In genomic region chr1:117324357-117324756, GRCh38 we compare ENCODE assay signal across 32 cellular contexts. TPM values are rescaled to one million over a fixed set of nuclear protein-coding genes. Genes with fewer than 3 reads are reported as not detected.
DNase-seq lines count a peak whose midpoint lies in the region; ATAC-seq, FAIRE-seq and TF ChIP-seq lines count a peak whose summit lies in the region.
"Had no signal": no experiment of that assay in that cellular context is flagged by ENCODE, and none has a peak within 500 bp of the region (broad histone marks: within the 10 kb centered on the region; RNA-seq: fewer than 3 reads in every experiment).

No MANE protein-coding gene starts in this region.

- H3K27me3 ChIP-seq in HepG2 (ENCODE audit: control insufficient read depth in 1 of 2, insufficient read depth in 2 of 2, low read length in 2 of 2), result peaks cover 0 to 1% of the 10 kb centered on the region in 2 experiments; a peak in 2 of 5 replicates
- no peaks in the 10 kb centered on the region for H3K27me3 ChIP-seq in right lobe of liver
- H3K27me3 ChIP-seq in hepatocyte, result no peaks in the 10 kb centered on the region
- no peaks in the 10 kb centered on the region for H3K27me3 ChIP-seq in small intestine (ENCODE audit: control insufficient read depth in 2 of 2, insufficient read depth in 2 of 2, low read length in 2 of 2)
- H3K27me3 ChIP-seq: BE2C; BLaER1; BLaER1 treated with 17β-estradiol and CSF1 and Interleukin-3, amounts not matched to agents 10 nM and 100 nM had no signal

- in situ Hi-C loops in HepG2 (cut with HindIII; ENCODE audit: extremely low pct_ligation_motif_present, low pct_unique_long_range_greater_than_20kb), result no loop called here

- no peak overlapping the region for H2AFZ ChIP-seq in HepG2 (ENCODE audit: low read length)
- H2AFZ ChIP-seq in hepatocyte, result no peak overlapping the region

- CTCF ChIA-PET in HepG2 (lab: Yijun Ruan, JAX; ENCODE audit: low intra/inter-chr PET ratio, low total read pairs), result no interaction called here

- no peaks in the 10 kb centered on the region for H3K9me2 ChIP-seq in hepatocyte (replicated peaks; ENCODE audit: insufficient read depth)

- H3K27ac ChIP-seq in HepG2 (ENCODE audit: extremely low read length, insufficient read depth, low read length) (no peak overlapping the region), right lobe of liver (no peak overlapping the region), hepatocyte (no peak overlapping the region), small intestine (ENCODE audit: low read depth in 1 of 2, low read length in 1 of 2) (no peak overlapping the region)
- H3K27ac ChIP-seq: 22Rv1; A549; BLaER1; BLaER1 treated with 17β-estradiol and CSF1 and Interleukin-3, amounts not matched to agents 10 nM and 100 nM; C4-2B had no signal

- TF ChIP-seq RAD21 in HepG2 (CRISPR knock-in tag; IDR thresholded peaks at IDR 0.05), result no peak

- WGBS in HepG2 (ENCODE audit: low lambda C conversion rate), result 0% methylated on average over 3 of the region's 3 CpGs
- WGBS in right lobe of liver (ENCODE audit: insufficient coverage, low coverage, low lambda C conversion rate, missing lambda C conversion rate), result 7% methylated on average over 3 of the region's 3 CpGs
- 43% methylated on average over 3 of the region's 3 CpGs for WGBS in hepatocyte (ENCODE audit: low lambda C conversion rate, missing lambda C conversion rate)
- WGBS in small intestine, 3 donors, result 12 to 49% (median 36%) methylated on average over 3 of the region's 3 CpGs

- H3K79me2 ChIP-seq in HepG2 (ENCODE audit: insufficient read depth, low read length) (no peaks in the 10 kb centered on the region), hepatocyte (no peaks in the 10 kb centered on the region)

- H4K20me1 ChIP-seq in HepG2 (ENCODE audit: insufficient read depth, low read length) (no peaks in the 10 kb centered on the region), hepatocyte (ENCODE audit: insufficient read depth, poor library complexity, severe bottlenecking) (no peaks in the 10 kb centered on the region)
- H4K20me1 ChIP-seq: BLaER1; BLaER1 treated with 17β-estradiol and CSF1 and Interleukin-3, amounts not matched to agents 10 nM and 100 nM had no signal

- H3K4me1 ChIP-seq in HepG2 (ENCODE audit: insufficient read depth, low read length) (no peaks in the 10 kb centered on the region), right lobe of liver (no peaks in the 10 kb centered on the region), hepatocyte (ENCODE audit: insufficient read depth) (peaks cover 20% of the 10 kb centered on the region), small intestine (ENCODE audit: control insufficient read depth in 2 of 2, insufficient read depth in 1 of 2, low read depth in 1 of 2, low read length in 1 of 2) (no peaks in the 10 kb centered on the region)
- H3K4me1 ChIP-seq: A549; BLaER1; BLaER1 treated with 17β-estradiol and CSF1 and Interleukin-3, amounts not matched to agents 10 nM and 100 nM had no signal

- POLR2A ChIA-PET in HepG2 (lab: Yijun Ruan, JAX), result no interaction called here

- H3K4me2 ChIP-seq in HepG2 (ENCODE audit: low read depth, low read length) (no peak overlapping the region), hepatocyte (peak overlapping the region; percentile 32)
- H3K4me2 ChIP-seq: A549; BLaER1; BLaER1 treated with 17β-estradiol and CSF1 and Interleukin-3, amounts not matched to agents 10 nM and 100 nM had no signal

- H3K9me3 ChIP-seq in HepG2 (ENCODE audit: low read length) (no peaks in the 10 kb centered on the region), right lobe of liver (no peaks in the 10 kb centered on the region), hepatocyte (ENCODE audit: low read depth) (no peaks in the 10 kb centered on the region), small intestine (ENCODE audit: control insufficient read depth, low read depth) (no peaks in the 10 kb centered on the region)
- H3K9me3 ChIP-seq: A549; BE2C; BLaER1; BLaER1 treated with 17β-estradiol and CSF1 and Interleukin-3, amounts not matched to agents 10 nM and 100 nM had no signal

- TF ChIP-seq POLR2A in HepG2 (IDR thresholded peaks at IDR 0.05; ENCODE audit: insufficient read depth in 1 of 2, low read depth in 2 of 2, low read length in 2 of 2) (no peak), right lobe of liver (IDR thresholded peaks at IDR 0.05) (no peak)

- BruUV-seq in HepG2 (replicated peaks; lab: Mats Ljungman, UMichigan), result no TSS peak

- no peaks in the 10 kb centered on the region for H3K36me3 ChIP-seq in HepG2 (replicated peaks in 1 of 2; ENCODE audit: control insufficient read depth in 1 of 2, insufficient read depth in 2 of 2, low read length in 2 of 2)
- no peaks in the 10 kb centered on the region for H3K36me3 ChIP-seq in right lobe of liver
- H3K36me3 ChIP-seq in hepatocyte (replicated peaks; ENCODE audit: insufficient read depth, low read depth), result no peaks in the 10 kb centered on the region
- no peaks in the 10 kb centered on the region for H3K36me3 ChIP-seq in small intestine (ENCODE audit: control insufficient read depth in 2 of 2, insufficient read depth in 2 of 2, low read length in 2 of 2)
- H3K36me3 ChIP-seq: BE2C; BLaER1; BLaER1 treated with 17β-estradiol and CSF1 and Interleukin-3, amounts not matched to agents 10 nM and 100 nM had no signal

- DNase-seq in HepG2 (ENCODE audit: low spot score) (no peak), right lobe of liver (no peak), hepatocyte (ENCODE audit: low spot score) (no peak), small intestine (peak; percentile 41), foreskin fibroblast (no peak)
- no peak for DNase-seq in stimulated activated CD4-positive, alpha-beta T cell treated with anti-CD3 and anti-CD28 coated beads, Interleukin-4, amount 100 ng/mL, for 24 hours
- DNase-seq: 8988T; ACHN; AML-193; BE2C; C1 segment of cervical spinal cord; Calu3; CD4-positive, alpha-beta memory T cell; CD4-positive, alpha-beta T cell; CD4-positive, CD25-positive, alpha-beta regulatory T cell; CD8-positive, alpha-beta memory T cell; CD8-positive, alpha-beta T cell; COR-L47; DMS 273 treated with DMSO at 0.1 percent for 48 hours; DMS153; DMS53; DMS79; DMS79 treated with DMSO at 0.1 percent for 48 hours; DND-41; EL had no signal

- ATAC-seq in HepG2 (peak; percentile 69), right lobe of liver (no peak)
- ATAC-seq: A549; CD8-positive, alpha-beta T cell had no signal

- no peak for FAIRE-seq in HepG2 (lab: Jason Lieb, UNC)
- FAIRE-seq in small intestine (lab: Jason Lieb, UNC), result no peak
- FAIRE-seq: A204.1, A549, D721Med had no signal

- H3K9ac ChIP-seq in HepG2 (ENCODE audit: insufficient read depth, low read depth, low read length), result no peak overlapping the region
- H3K9ac ChIP-seq: BLaER1; BLaER1 treated with 17β-estradiol and CSF1 and Interleukin-3, amounts not matched to agents 10 nM and 100 nM had no signal

- TF ChIP-seq CTCF in HepG2 (CRISPR knock-in tag; IDR thresholded peaks at IDR 0.05) (no peak), right lobe of liver (IDR thresholded peaks at IDR 0.05) (no peak), hepatocyte (IDR thresholded peaks at IDR 0.05; ENCODE audit: poor library complexity) (no peak), foreskin fibroblast (IDR thresholded peaks at IDR 0.05; ENCODE audit: low read depth, low read length) (no peak)

- TF ChIP-seq EP300 in HepG2 (IDR thresholded peaks at IDR 0.05; ENCODE audit: low read depth in 2 of 2, low read length in 2 of 2) (no peak), HepG2 (CRISPR knock-in tag; IDR thresholded peaks at IDR 0.05; ENCODE audit: borderline replicate concordance) (no peak)

- H3K4me3 ChIP-seq in HepG2 (replicated peaks in 1 of 3; ENCODE audit: insufficient read depth in 1 of 3, low read depth in 2 of 3, low read length in 3 of 3), result no peak overlapping the region
- no peak overlapping the region for H3K4me3 ChIP-seq in right lobe of liver
- no peak overlapping the region for H3K4me3 ChIP-seq in hepatocyte
- no peak overlapping the region for H3K4me3 ChIP-seq in small intestine (ENCODE audit: low read depth in 1 of 2, low read length in 2 of 2)
- no peak overlapping the region for H3K4me3 ChIP-seq in foreskin fibroblast (ENCODE audit: low read depth in 1 of 2, low read length in 2 of 2)
- H3K4me3 ChIP-seq: A549; BLaER1; BLaER1 treated with 17β-estradiol and CSF1 and Interleukin-3, amounts not matched to agents 10 nM and 100 nM had no signal

- intact Hi-C loops in HepG2 (cut with micrococcal nuclease; ENCODE audit: unreplicated experiment), result no loop called here
- intact Hi-C loops in right lobe of liver (cut with DNase I), result no loop called here

TF ChIP-seq in HepG2, 621 proteins besides CTCF, POLR2A, EP300 and RAD21 (continues in another document):
- no peak for TF ChIP-seq FOXP1 (IDR thresholded peaks at IDR 0.05)
- peak; percentile 52 for TF ChIP-seq FOXP1 (CRISPR knock-in tag; IDR thresholded peaks at IDR 0.05)

RNA-seq across cellular contexts. Expression of gene MAN1A2, which starts 42.9 kb away (rescaled TPM):
- 19.9 and 20.4 TPM in 2 replicates for total RNA-seq in HepG2 (2016; rRNA removed; fragmentation: Illumina TruSeq; extraction: Trizol)
- 70.9 and 83.5 TPM in 2 replicates for total RNA-seq in HepG2 (2016; cell fraction: cytosol; rRNA removed; fragmentation: Illumina TruSeq; extraction: Trizol; ENCODE audit: low read depth)
- total RNA-seq in HepG2 (2016; cell fraction: insoluble cytoplasmic fraction; rRNA removed; fragmentation: Illumina TruSeq; extraction: Trizol), result 20.4 and 21.4 TPM in 2 replicates
- 19.7 and 24.0 TPM in 2 replicates for total RNA-seq in HepG2 (2016; cell fraction: membrane; rRNA removed; fragmentation: Illumina TruSeq; extraction: Trizol)
- 29.0 and 31.6 TPM in 2 replicates for total RNA-seq in HepG2 (2016; cell fraction: nucleus; rRNA removed; fragmentation: Illumina TruSeq; extraction: Trizol)
- 5.9 and 8.0 TPM in 2 replicates for polyA plus RNA-seq in HepG2 (2011; rRNA removed)
- polyA plus RNA-seq in HepG2 (2011; cell fraction: cytosol; rRNA removed), result 4.1 and 7.5 TPM in 2 replicates
- polyA plus RNA-seq in HepG2 (2011; cell fraction: nucleus; rRNA removed), result 4.1 and 5.5 TPM in 2 replicates
- polyA plus RNA-seq in HepG2 (2012), result 10.6 and 11.8 TPM in 2 replicates
- polyA plus RNA-seq in HepG2 (2016; cell fraction: cytosol; fragmentation: Illumina TruSeq; extraction: Trizol; ENCODE audit: low read depth), result 0.53 and 0.55 TPM in 2 replicates
- polyA plus RNA-seq in HepG2 (2016; cell fraction: insoluble cytoplasmic fraction; fragmentation: Illumina TruSeq; extraction: Trizol; ENCODE audit: low read depth), result 9.5 and 11.9 TPM in 2 replicates
- polyA plus RNA-seq in HepG2 (2016; cell fraction: membrane; fragmentation: Illumina TruSeq; extraction: Trizol; ENCODE audit: low read depth), result 2.1 and 2.2 TPM in 2 replicates
- polyA plus RNA-seq in HepG2 (2016; cell fraction: nucleus; fragmentation: Illumina TruSeq; extraction: Trizol; ENCODE audit: insufficient read depth, low read depth), result 13.4 and 14.6 TPM in 2 replicates
- polyA minus RNA-seq in HepG2 (2011; rRNA and poly(A)+ RNA removed; ENCODE audit: low replicate concordance), result 15.3 and 28.3 TPM in 2 replicates
- polyA minus RNA-seq in HepG2 (2011; cell fraction: cytosol; rRNA and poly(A)+ RNA removed), result 11.2 and 12.8 TPM in 2 replicates
- polyA minus RNA-seq in HepG2 (2011; cell fraction: nucleus; rRNA and poly(A)+ RNA removed), result 43.8 and 47.1 TPM in 2 replicates
- total RNA-seq in right lobe of liver, result 10 to 100 TPM; 24.6 to 39.2 (median 31.2) TPM
- total RNA-seq in hepatocyte, result 41.9 and 45.0 TPM in 2 replicates
- 18.8 and 24.7 TPM in 2 replicates for polyA plus RNA-seq in hepatocyte
- polyA plus RNA-seq in small intestine, result 10 to 100 TPM in 1 of 3 donors, 1 to 10 TPM in 2; 3.5 to 12.8 (median 3.6) TPM
